7 cellular contexts compared by ENCODE assay signal in the genomic region with DNA sequence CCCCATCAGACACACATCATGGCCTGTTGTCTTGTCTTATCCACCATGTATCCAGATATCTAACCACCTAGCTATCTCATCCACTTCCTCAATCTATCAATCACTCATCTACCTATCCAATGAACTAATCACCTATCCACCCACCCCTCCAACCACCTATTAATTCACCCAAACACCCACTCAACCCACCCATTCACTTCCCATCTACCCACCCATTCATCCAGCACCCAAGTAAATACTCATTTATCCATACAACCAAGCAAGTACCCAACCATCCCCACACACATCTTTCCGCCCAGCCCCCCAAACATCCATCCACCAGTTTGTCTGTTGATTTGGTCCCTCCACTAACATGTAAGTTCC. TPM values are rescaled to one million over a fixed set of nuclear protein-coding genes. Genes with fewer than 3 reads are reported as not detected.
DNase-seq lines count a peak whose midpoint lies in the region; ATAC-seq and TF ChIP-seq lines count a peak whose summit lies in the region.
"Had no signal": no experiment of that assay in that cellular context is flagged by ENCODE, and none has a peak within 500 bp of the region (broad histone marks: within the 10 kb centered on the region; RNA-seq: fewer than 3 reads in every experiment).

No MANE protein-coding gene starts in this region.

- H3K9ac ChIP-seq in neural progenitor cell, result no peak overlapping the region

- H4K20me1 ChIP-seq in DOHH2 (ENCODE audit: control insufficient read depth, insufficient read depth, low read depth, low read length) (no peaks in the 10 kb centered on the region), neural progenitor cell (ENCODE audit: low read depth) (peaks cover 15% of the 10 kb centered on the region)

- H3F3A ChIP-seq in DOHH2 (ENCODE audit: control insufficient read depth, insufficient read depth) (peaks cover 21% of the 10 kb centered on the region), neural progenitor cell (ENCODE audit: low read depth) (peaks cover 42% of the 10 kb centered on the region)

- H3K4me2 ChIP-seq in DOHH2 (ENCODE audit: low read length), result peak overlapping the region; percentile 74
- H3K4me2 ChIP-seq in neural progenitor cell, result peak overlapping the region; percentile 31

- H3K4me1 Mint-ChIP-seq in activated T-helper 2 cell treated with anti-CD3 and anti-CD28 coated beads, Interferon-gamma antibody, Interleukin-2, Interleukin-4, amounts not matched to agents 10 μg/mL and 5 μg/mL and 100 μg/mL, durations not matched to agents 14 hours and 24 hours and 36 hours (ENCODE audit: low read depth), result peaks cover 13% of the 10 kb centered on the region
- H3K4me1 Mint-ChIP-seq in neural progenitor cell, result peaks cover 20% of the 10 kb centered on the region

- no peaks in the 10 kb centered on the region for H3K27me3 Mint-ChIP-seq in activated T-helper 2 cell treated with anti-CD3 and anti-CD28 coated beads, Interferon-gamma antibody, Interleukin-2, Interleukin-4, amounts not matched to agents 10 μg/mL and 5 μg/mL and 100 μg/mL, durations not matched to agents 14 hours and 24 hours and 36 hours (ENCODE audit: low read depth)
- peaks cover 33% of the 10 kb centered on the region for H3K27me3 Mint-ChIP-seq in neural progenitor cell (ENCODE audit: insufficient read depth, low read depth)

- TF ChIP-seq CTCF in DOHH2 (IDR thresholded peaks at IDR 0.05; ENCODE audit: low read depth, low read length, poor library complexity, severe bottlenecking) (no peak), neural progenitor cell (IDR thresholded peaks at IDR 0.05) (no peak), brain microvascular endothelial cell (IDR thresholded peaks at IDR 0.05; ENCODE audit: low read depth, low read length, missing control alignments) (no peak)

- DNase-seq in activated T-helper 2 cell treated with anti-CD3 and anti-CD28 coated beads, Interferon-gamma antibody, Interleukin-2, Interleukin-4, amounts not matched to agents 10 μg/mL and 5 μg/mL and 100 μg/mL, durations not matched to agents 14 hours and 24 hours and 36 hours (ENCODE audit: low spot score), result no peak
- DNase-seq in neural progenitor cell (ENCODE audit: low spot score), result no peak
- DNase-seq in DMS79 treated with DMSO at 0.1 percent for 48 hours (lab: John Stamatoyannopoulos, UW), result no peak
- no peak for DNase-seq in brain microvascular endothelial cell

- no peak for ATAC-seq in GM18502 (IDR thresholded peaks at IDR 0.05; ENCODE audit: poor library complexity, unreplicated experiment)

- H3K36me3 Mint-ChIP-seq in activated T-helper 2 cell treated with anti-CD3 and anti-CD28 coated beads, Interferon-gamma antibody, Interleukin-2, Interleukin-4, amounts not matched to agents 10 μg/mL and 5 μg/mL and 100 μg/mL, durations not matched to agents 14 hours and 24 hours and 36 hours (ENCODE audit: low read depth), result peaks cover 48% of the 10 kb centered on the region
- peaks cover 2% of the 10 kb centered on the region for H3K36me3 Mint-ChIP-seq in neural progenitor cell

- H3K4me1 ChIP-seq in DOHH2 (ENCODE audit: control insufficient read depth, low read length), result peaks cover 19% of the 10 kb centered on the region
- H3K4me1 ChIP-seq in neural progenitor cell, result peaks cover 7% of the 10 kb centered on the region

- peaks cover 12% of the 10 kb centered on the region for H3K27me3 ChIP-seq in DOHH2 (ENCODE audit: control insufficient read depth, low read length)
- H3K27me3 ChIP-seq in neural progenitor cell, result peaks cover 32% of the 10 kb centered on the region
- H3K27me3 ChIP-seq in brain microvascular endothelial cell (replicated peaks), result no peaks in the 10 kb centered on the region

- intact Hi-C loops in activated T-helper 2 cell treated with anti-CD3 and anti-CD28 coated beads, Interferon-gamma antibody, Interleukin-2, Interleukin-4, amounts not matched to agents 10 μg/mL and 5 μg/mL and 100 μg/mL, durations not matched to agents 14 hours and 24 hours and 36 hours (cut with micrococcal nuclease), result no loop called here

- no peak overlapping the region for H3K27ac ChIP-seq in DOHH2 (ENCODE audit: low read depth, low read length)
- no peak overlapping the region for H3K27ac ChIP-seq in neural progenitor cell
- no peak overlapping the region for H3K27ac ChIP-seq in brain microvascular endothelial cell

- H3K4me3 ChIP-seq in DOHH2 (ENCODE audit: low read length) (peak overlapping the region; percentile 70), neural progenitor cell (no peak overlapping the region), brain microvascular endothelial cell (ENCODE audit: low read depth, low read length) (no peak overlapping the region)

- no peaks in the 10 kb centered on the region for H3K9me3 Mint-ChIP-seq in activated T-helper 2 cell treated with anti-CD3 and anti-CD28 coated beads, Interferon-gamma antibody, Interleukin-2, Interleukin-4, amounts not matched to agents 10 μg/mL and 5 μg/mL and 100 μg/mL, durations not matched to agents 14 hours and 24 hours and 36 hours
- no peaks in the 10 kb centered on the region for H3K9me3 Mint-ChIP-seq in neural progenitor cell

- H3K4me3 Mint-ChIP-seq in activated T-helper 2 cell treated with anti-CD3 and anti-CD28 coated beads, Interferon-gamma antibody, Interleukin-2, Interleukin-4, amounts not matched to agents 10 μg/mL and 5 μg/mL and 100 μg/mL, durations not matched to agents 14 hours and 24 hours and 36 hours (ENCODE audit: low read depth), result peak overlapping the region; percentile 72
- peak overlapping the region; percentile 85 for H3K4me3 Mint-ChIP-seq in neural progenitor cell

- no peaks in the 10 kb centered on the region; the same call in 1 of the 2 replicates for H3K9me2 ChIP-seq in DOHH2 (replicated peaks; ENCODE audit: control insufficient read depth, low read length)

- H3K27ac Mint-ChIP-seq in activated T-helper 2 cell treated with anti-CD3 and anti-CD28 coated beads, Interferon-gamma antibody, Interleukin-2, Interleukin-4, amounts not matched to agents 10 μg/mL and 5 μg/mL and 100 μg/mL, durations not matched to agents 14 hours and 24 hours and 36 hours, result peak overlapping the region; percentile 86
- peak overlapping the region; percentile 18 for H3K27ac Mint-ChIP-seq in neural progenitor cell

- in situ Hi-C loops in brain microvascular endothelial cell (cut with HindIII; ENCODE audit: low pct_ligation_motif_present, low sequenced_read_pairs), result no loop called here

- H3K9me3 ChIP-seq in DOHH2 (ENCODE audit: control insufficient read depth, insufficient read depth, low read length), result no peaks in the 10 kb centered on the region
- H3K9me3 ChIP-seq in neural progenitor cell (ENCODE audit: low read depth), result no peaks in the 10 kb centered on the region

- H3K36me3 ChIP-seq in DOHH2 (ENCODE audit: control insufficient read depth, low read length) (peaks cover 20% of the 10 kb centered on the region), neural progenitor cell (no peaks in the 10 kb centered on the region), brain microvascular endothelial cell (replicated peaks) (no peaks in the 10 kb centered on the region)

- H3K79me2 ChIP-seq in DOHH2 (ENCODE audit: control insufficient read depth, low read length), result no peaks in the 10 kb centered on the region
- no peaks in the 10 kb centered on the region for H3K79me2 ChIP-seq in neural progenitor cell (ENCODE audit: low read depth)

- no peak overlapping the region for H2AFZ ChIP-seq in neural progenitor cell (replicated peaks)

RNA-seq across cellular contexts. Expression of gene WIZ, which starts 0.8 kb away (rescaled TPM):
- 30.1 and 30.4 TPM in 2 replicates for total RNA-seq in activated T-helper 2 cell treated with anti-CD3 and anti-CD28 coated beads, Interferon-gamma antibody, Interleukin-2, Interleukin-4, amounts not matched to agents 10 μg/mL and 5 μg/mL and 100 μg/mL, durations not matched to agents 14 hours and 24 hours and 36 hours
- 9.1 and 30.3 TPM in 2 replicates for total RNA-seq in neural progenitor cell (ENCODE audit: low replicate concordance)

RNA-seq across cellular contexts. Expression of gene RASAL3, which starts 13.8 kb away (rescaled TPM):
- 107 TPM in 2 replicates for total RNA-seq in activated T-helper 2 cell treated with anti-CD3 and anti-CD28 coated beads, Interferon-gamma antibody, Interleukin-2, Interleukin-4, amounts not matched to agents 10 μg/mL and 5 μg/mL and 100 μg/mL, durations not matched to agents 14 hours and 24 hours and 36 hours
- total RNA-seq in neural progenitor cell (ENCODE audit: low replicate concordance), result not detected in 2 replicates
- total RNA-seq: H4 had no signal

RNA-seq across cellular contexts. Expression of gene PGLYRP2, which starts 28.8 kb away (rescaled TPM):
- total RNA-seq in activated T-helper 2 cell treated with anti-CD3 and anti-CD28 coated beads, Interferon-gamma antibody, Interleukin-2, Interleukin-4, amounts not matched to agents 10 μg/mL and 5 μg/mL and 100 μg/mL, durations not matched to agents 14 hours and 24 hours and 36 hours, result not detected in 2 replicates
- total RNA-seq in neural progenitor cell (ENCODE audit: low replicate concordance), result not detected in 2 replicates
- total RNA-seq: H4 had no signal

RNA-seq across cellular contexts. Expression of gene AKAP8L, which starts 31.7 kb away (rescaled TPM):
- total RNA-seq in activated T-helper 2 cell treated with anti-CD3 and anti-CD28 coated beads, Interferon-gamma antibody, Interleukin-2, Interleukin-4, amounts not matched to agents 10 μg/mL and 5 μg/mL and 100 μg/mL, durations not matched to agents 14 hours and 24 hours and 36 hours, result 76.6 and 87.4 TPM in 2 replicates
- total RNA-seq in neural progenitor cell (ENCODE audit: low replicate concordance), result 131 and 210 TPM in 2 replicates

RNA-seq across cellular contexts. Expression of gene CYP4F22, which starts 57.8 kb away (rescaled TPM):
- total RNA-seq in activated T-helper 2 cell treated with anti-CD3 and anti-CD28 coated beads, Interferon-gamma antibody, Interleukin-2, Interleukin-4, amounts not matched to agents 10 μg/mL and 5 μg/mL and 100 μg/mL, durations not matched to agents 14 hours and 24 hours and 36 hours, result 0.14 TPM in 2 replicates
- not detected in 2 replicates for total RNA-seq in neural progenitor cell (ENCODE audit: low replicate concordance)

Comparison
In these comparisons a context has a peak if more than half of its experiments do, and no peak if none do; other contexts are left out.
1. RNA of gene RASAL3, which starts 13.8 kb away (total RNA-seq): 107 TPM in activated T-helper 2 cell treated with anti-CD3 and anti-CD28 coated beads, Interferon-gamma antibody, Interleukin-2, Interleukin-4, amounts not matched to agents 10 μg/mL and 5 μg/mL and 100 μg/mL, durations not matched to agents 14 hours and 24 hours and 36 hours; not detected in neural progenitor cell; every median in the first group is over 100 times any median in the second.